Comparison of ENCODE assay signal across 8 cellular contexts in genomic region chr15:82647835-82648256, GRCh38. TPM values are rescaled to one million over a fixed set of nuclear protein-coding genes. Genes with fewer than 3 reads are reported as not detected.
A peak's percentile ranks its signal among the peaks of the same experiment; 100 is the strongest.
DNase-seq lines count a peak whose midpoint lies in the region; ATAC-seq, FAIRE-seq and TF ChIP-seq lines count a peak whose summit lies in the region.

No MANE protein-coding gene starts in this region.

- no peak overlapping the region for H3K23ac ChIP-seq in H1 (ENCODE audit: insufficient read length)

- DNase-seq in activated CD4-positive, alpha-beta T cell treated with anti-CD3 and anti-CD28 coated beads, Interleukin-2, amount 10 ng/mL, durations not matched to agents 24 days and 14 days = peak; percentile 64
- no peak for DNase-seq in H1 (ENCODE audit: low read depth in 1 of 2, low spot score in 2 of 2)
- DNase-seq in neural progenitor cell (ENCODE audit: low spot score) = peak; percentile 60
- DNase-seq in HK-2 (ENCODE audit: unreplicated experiment) = no peak
- DNase-seq in superior temporal gyrus (ENCODE audit: extremely low spot score) = no peak

- H2BK15ac ChIP-seq in H1 (ENCODE audit: low read length) = no peak overlapping the region

- intact Hi-C loops in activated CD4-positive, alpha-beta T cell treated with anti-CD3 and anti-CD28 coated beads, Interleukin-2, amount 10 ng/mL, durations not matched to agents 24 days and 14 days (cut with micrococcal nuclease) = no loop called here

- CTCF ChIA-PET in HEK293 (lab: Yijun Ruan, JAX) (interaction anchor here (0.6 to 0.7 kb wide), 2 partner anchors 34 to 784 kb away, joined by 3 to 4 read pairs; no protein-coding TSS in a partner anchor), H1 (lab: Charles Lee; ENCODE audit: partially characterized antibody) (interaction anchor here (0.5 to 1.2 kb wide), 4 partner anchors 33 to 108 kb away, joined by 3 read pairs; partner anchors contain the start of gene RPS17)

- H3K4me2 ChIP-seq in H1 (ENCODE audit: insufficient read depth in 1 of 2, low read depth in 2 of 2, low read length in 2 of 2) = peak overlapping the region; percentile 57 to 92
- peak overlapping the region; percentile 81 for H3K4me2 ChIP-seq in neural progenitor cell

- H3K36me3 Mint-ChIP-seq in activated CD4-positive, alpha-beta T cell treated with anti-CD3 and anti-CD28 coated beads, Interleukin-2, amount 10 ng/mL, durations not matched to agents 24 days and 14 days (ENCODE audit: low read depth) = no peaks in the 10 kb centered on the region
- no peaks in the 10 kb centered on the region for H3K36me3 Mint-ChIP-seq in neural progenitor cell

- H3K23me2 ChIP-seq in H1 (ENCODE audit: low read depth, low read length) = peaks cover 9% of the 10 kb centered on the region; the same call in 1 of the 2 replicates

- no peak overlapping the region for H2BK12ac ChIP-seq in H1 (ENCODE audit: low read depth, low read length)

- no peaks in the 10 kb centered on the region for H3K79me1 ChIP-seq in H1 (ENCODE audit: low read depth, low read length)

- peak overlapping the region; percentile 71 for H4K8ac ChIP-seq in H1 (ENCODE audit: extremely low read depth, insufficient read depth, low read length)

- no peak for ATAC-seq in GM21529 (IDR thresholded peaks at IDR 0.05; ENCODE audit: unreplicated experiment)

- peaks cover 27 to 55% (median 50%) of the 10 kb centered on the region in 4 experiments for H3K27me3 ChIP-seq in H1 (replicated peaks in 1 of 4; ENCODE audit: control insufficient read depth in 3 of 4, extremely low read depth in 1 of 4, insufficient read depth in 3 of 4, low read length in 3 of 4)
- peaks cover 99% of the 10 kb centered on the region for H3K27me3 ChIP-seq in neural progenitor cell
- peaks cover 52% of the 10 kb centered on the region for H3K27me3 ChIP-seq in thymus (ENCODE audit: control insufficient read depth, insufficient read depth)

- no peak for TF ChIP-seq POLR2A in H1 (IDR thresholded peaks at IDR 0.05; ENCODE audit: control extremely low read depth in 1 of 2, low read depth in 2 of 2, low read length in 2 of 2)

- TF ChIP-seq CTCF in HEK293 (tag by site-specific recombination; IDR thresholded peaks at IDR 0.05) (no peak), H1 (IDR thresholded peaks at IDR 0.05; ENCODE audit: control extremely low read depth in 1 of 3, insufficient read depth in 1 of 3, low read depth in 1 of 3, low read length in 3 of 3) (no peak), neural progenitor cell (IDR thresholded peaks at IDR 0.05) (no peak)

- H3K79me2 ChIP-seq in H1 (ENCODE audit: control insufficient read depth in 1 of 2, insufficient read depth in 2 of 2, low read length in 2 of 2) = no peaks in the 10 kb centered on the region
- no peaks in the 10 kb centered on the region for H3K79me2 ChIP-seq in neural progenitor cell (ENCODE audit: low read depth)

- peaks cover 7% of the 10 kb centered on the region for H3F3A ChIP-seq in neural progenitor cell (ENCODE audit: low read depth)

- peak overlapping the region; percentile 54 for H4K91ac ChIP-seq in H1 (replicated peaks; ENCODE audit: insufficient read length, low read length)

- no peak overlapping the region; the same call in 1 of the 2 replicates for H3K18ac ChIP-seq in H1 (ENCODE audit: extremely low read depth, low read length)

- no peaks in the 10 kb centered on the region for H3K9me3 Mint-ChIP-seq in activated CD4-positive, alpha-beta T cell treated with anti-CD3 and anti-CD28 coated beads, Interleukin-2, amount 10 ng/mL, durations not matched to agents 24 days and 14 days
- H3K9me3 Mint-ChIP-seq in neural progenitor cell = no peaks in the 10 kb centered on the region

- H4K5ac ChIP-seq in H1 (ENCODE audit: insufficient read length, low read depth, low read length) = no peak overlapping the region

- no peak overlapping the region for H3K9ac ChIP-seq in H1 (replicated peaks in 1 of 4; ENCODE audit: extremely low read depth in 1 of 4, low read depth in 3 of 4, low read length in 3 of 4)
- H3K9ac ChIP-seq in neural progenitor cell = no peak overlapping the region

- WGBS in H1 (ENCODE audit: extremely low coverage in 1 of 2, insufficient coverage in 1 of 2, insufficient read length in 1 of 2, insufficient replicate concordance in 2 of 2, low coverage in 1 of 2, low lambda C conversion rate in 2 of 2, missing lambda C conversion rate in 1 of 2), 2 experiments = 6% methylated on average over 14 of the region's 49 CpGs; no CpG with 5 or more reads in 1 of the 2 experiments
- whole genome bisulfite sequencing in thymus = 1% methylated on average over 49 of the region's 49 CpGs

- H3K27ac ChIP-seq in HEK293 (ENCODE audit: extremely low read depth, low read depth, low read length) (peak overlapping the region; percentile 45; the same call in 1 of the 2 replicates), H1 (ENCODE audit: low read depth, low read length) (no peak overlapping the region), neural progenitor cell (no peak overlapping the region), thymus (ENCODE audit: low read depth) (no peak overlapping the region)

- no peak overlapping the region for H3K56ac ChIP-seq in H1 (replicated peaks; ENCODE audit: insufficient read length, low read depth, low read length)

- H2BK5ac ChIP-seq in H1 (ENCODE audit: low read depth, low read length) = no peak overlapping the region

- no peak for TF ChIP-seq RAD21 in H1 (IDR thresholded peaks at IDR 0.05 in 1 of 2, conservative IDR thresholded peaks at IDR 0.05 in 1 of 2; ENCODE audit: low read depth in 2 of 2, low read length in 2 of 2)

- POLR2A ChIA-PET in HEK293 (lab: Yijun Ruan, JAX) (interaction anchor here (1.3 to 1.7 kb wide), 2 partner anchors 102 to 107 kb away, joined by 7 to 9 read pairs; partner anchors contain the start of gene RPS17), H1 (lab: Charles Lee; ENCODE audit: partially characterized antibody) (interaction anchor here (0.9 to 1.2 kb wide), 3 partner anchors 107 to 162 kb away, joined by 3 to 4 read pairs (median 3); partner anchors contain the start of genes RPS17 and WHAMM)

- H3K4ac ChIP-seq in H1 (replicated peaks; ENCODE audit: insufficient read length, low read depth, low read length) = no peak overlapping the region

- peaks cover 0 to 2% of the 10 kb centered on the region in 2 experiments for H4K20me1 ChIP-seq in H1 (replicated peaks in 1 of 2; ENCODE audit: control insufficient read depth in 1 of 2, insufficient read depth in 2 of 2, low read length in 2 of 2)
- H4K20me1 ChIP-seq in neural progenitor cell (ENCODE audit: low read depth) = no peaks in the 10 kb centered on the region

- H3K27ac Mint-ChIP-seq in activated CD4-positive, alpha-beta T cell treated with anti-CD3 and anti-CD28 coated beads, Interleukin-2, amount 10 ng/mL, durations not matched to agents 24 days and 14 days = no peak overlapping the region
- no peak overlapping the region for H3K27ac Mint-ChIP-seq in neural progenitor cell

- peak overlapping the region; percentile 50 for H3K4me3 ChIP-seq in HEK293 (ENCODE audit: low read depth, low read length)
- peak overlapping the region; percentile 24 to 52 (median 36); a peak in 5 of 8 replicates for H3K4me3 ChIP-seq in H1 (ENCODE audit: extremely low read depth in 1 of 4, insufficient read depth in 2 of 4, low read depth in 3 of 4, low read length in 4 of 4)
- peak overlapping the region; percentile 45 for H3K4me3 ChIP-seq in neural progenitor cell
- H3K4me3 ChIP-seq in thymus (ENCODE audit: low read length) = peak overlapping the region; percentile 56

- H3K4me1 ChIP-seq in HEK293 (ENCODE audit: control insufficient read depth, insufficient read depth, low read length) (peaks cover 8% of the 10 kb centered on the region), H1 (replicated peaks in 1 of 4; ENCODE audit: control insufficient read depth in 3 of 4, insufficient read depth in 4 of 4, low read length in 3 of 4) (peaks cover 0 to 5% (median 3%) of the 10 kb centered on the region in 4 experiments; a peak in 4 of 7 replicates), neural progenitor cell (no peaks in the 10 kb centered on the region), thymus (ENCODE audit: control insufficient read depth, insufficient read depth, low read length) (peaks cover 11% of the 10 kb centered on the region)

- no peak for TF ChIP-seq EP300 in H1 (IDR thresholded peaks at IDR 0.05; ENCODE audit: borderline replicate concordance in 1 of 2, low read depth in 2 of 2, low read length in 2 of 2)

- H3K4me3 Mint-ChIP-seq in activated CD4-positive, alpha-beta T cell treated with anti-CD3 and anti-CD28 coated beads, Interleukin-2, amount 10 ng/mL, durations not matched to agents 24 days and 14 days = peak overlapping the region; percentile 41
- peak overlapping the region; percentile 48 for H3K4me3 Mint-ChIP-seq in neural progenitor cell

- H3K36me3 ChIP-seq in HEK293 (ENCODE audit: control insufficient read depth in 2 of 2, insufficient read depth in 1 of 2, low read length in 2 of 2) (no peaks in the 10 kb centered on the region), H1 (ENCODE audit: control insufficient read depth in 2 of 4, insufficient read depth in 4 of 4, low read length in 3 of 4) (peaks cover 0 to 6% (median 0%) of the 10 kb centered on the region in 4 experiments; a peak in 1 of 8 replicates), neural progenitor cell (no peaks in the 10 kb centered on the region), thymus (ENCODE audit: control insufficient read depth, insufficient read depth) (no peaks in the 10 kb centered on the region)

- H2AFZ ChIP-seq in H1 (ENCODE audit: low read length) (no peak overlapping the region), neural progenitor cell (replicated peaks) (peak overlapping the region; percentile 99)

- H2BK120ac ChIP-seq in H1 (replicated peaks; ENCODE audit: low read depth, low read length) = no peak overlapping the region

- H3K9me3 ChIP-seq in HEK293 (ENCODE audit: control insufficient read depth, insufficient read depth, low read depth, low read length) (no peaks in the 10 kb centered on the region), H1 (ENCODE audit: insufficient read depth in 2 of 2, low read depth in 1 of 2, low read length in 1 of 2) (peaks cover 0 to 7% of the 10 kb centered on the region in 2 experiments; a peak in 2 of 4 replicates), neural progenitor cell (ENCODE audit: low read depth) (no peaks in the 10 kb centered on the region), thymus (ENCODE audit: control insufficient read depth) (peaks cover 6% of the 10 kb centered on the region)

- no peak overlapping the region for H2AK5ac ChIP-seq in H1 (ENCODE audit: low read depth, low read length)

- H3K4me1 Mint-ChIP-seq in activated CD4-positive, alpha-beta T cell treated with anti-CD3 and anti-CD28 coated beads, Interleukin-2, amount 10 ng/mL, durations not matched to agents 24 days and 14 days = peaks cover 2% of the 10 kb centered on the region
- H3K4me1 Mint-ChIP-seq in neural progenitor cell = peaks cover 13% of the 10 kb centered on the region

- no peak for FAIRE-seq in H1 (lab: Jason Lieb, UNC)

- no peak overlapping the region for H2BK20ac ChIP-seq in H1 (ENCODE audit: low read length)

- no peak overlapping the region for H3K14ac ChIP-seq in H1 (ENCODE audit: insufficient read length)

- peaks cover 50% of the 10 kb centered on the region for H3K27me3 Mint-ChIP-seq in activated CD4-positive, alpha-beta T cell treated with anti-CD3 and anti-CD28 coated beads, Interleukin-2, amount 10 ng/mL, durations not matched to agents 24 days and 14 days
- H3K27me3 Mint-ChIP-seq in neural progenitor cell (ENCODE audit: insufficient read depth, low read depth) = peaks cover 58% of the 10 kb centered on the region

RNA-seq across cellular contexts. Expression of gene CPEB1, which starts 0.7 kb away (rescaled TPM):
- 0.12 TPM in 1 of 2 replicates, not detected in the other for total RNA-seq in activated CD4-positive, alpha-beta T cell treated with anti-CD3 and anti-CD28 coated beads, Interleukin-2, amount 10 ng/mL, durations not matched to agents 24 days and 14 days
- 4.0 and 4.5 TPM in 2 replicates for total RNA-seq in H1 (2021; fragmentation: NEBNext Ultra II Directional; extraction: Animal tissue kit (Norgen Biotek cat#: 25700))
- 4.4 and 5.4 TPM in 2 replicates for polyA plus RNA-seq in H1 (2011; rRNA removed)
- 2.6 TPM for polyA plus RNA-seq in H1 (2011; cell fraction: cytosol; rRNA removed)
- 8.0 TPM for polyA plus RNA-seq in H1 (2011; cell fraction: nucleus; rRNA removed)
- 2.0 to 4.5 TPM (median 2.8 TPM) in 4 replicates for polyA plus RNA-seq in H1 (2012, experiment 1 of 2)
- 1.4 TPM for polyA plus RNA-seq in H1 (2012, experiment 2 of 2)
- polyA plus RNA-seq in H1 (2013, experiment 1 of 2) = 2.0 TPM
- 2.2 TPM for polyA plus RNA-seq in H1 (2013, experiment 2 of 2)
- polyA minus RNA-seq in H1 (2011; rRNA and poly(A)+ RNA removed) = 3.8 and 5.9 TPM in 2 replicates
- 1.8 TPM for polyA minus RNA-seq in H1 (2011; cell fraction: cytosol; rRNA and poly(A)+ RNA removed)
- polyA minus RNA-seq in H1 (2011; cell fraction: nucleus; rRNA and poly(A)+ RNA removed) = 6.0 TPM
- total RNA-seq in neural progenitor cell (ENCODE audit: low replicate concordance) = 2.1 and 5.8 TPM in 2 replicates
- polyA plus RNA-seq in thymus = 0.64 TPM

Comparison
In these comparisons a context has a peak if more than half of its experiments do, and no peak if none do; other contexts are left out.
1. DNase-seq: peak in activated CD4-positive, alpha-beta T cell treated with anti-CD3 and anti-CD28 coated beads, Interleukin-2, amount 10 ng/mL, durations not matched to agents 24 days and 14 days (single experiment) and neural progenitor cell (single experiment); none in H1 (0 of 2), HK-2 (single experiment) and superior temporal gyrus (single experiment).
2. Peak in every context shown above with its lines, with median percentiles within 50 percentile points of each other: H3K4me3 ChIP-seq.